In genomic region chr9:136726118-136726517, GRCh38 we compare ENCODE assay signal across 9 cellular contexts. TPM values are rescaled to one million over a fixed set of nuclear protein-coding genes. Genes with fewer than 3 reads are reported as not detected.
DNase-seq lines count a peak whose midpoint lies in the region; ATAC-seq and TF ChIP-seq lines count a peak whose summit lies in the region.
"Had no signal": no experiment of that assay in that cellular context is flagged by ENCODE, and none has a peak within 500 bp of the region (broad histone marks: within the 10 kb centered on the region; RNA-seq: fewer than 3 reads in every experiment).

No MANE protein-coding gene starts in this region.

- peak; percentile 25 for DNase-seq in EH (ENCODE audit: low read depth)
- DNase-seq in PC-3, result no peak
- DNase-seq in epithelial cell of prostate (ENCODE audit: low read depth, low spot score), result no peak
- no peak for DNase-seq in trophoblast cell
- no peak for DNase-seq in ACHN
- no peak for DNase-seq in mesenteric fat pad (ENCODE audit: low spot score)
- no peak for DNase-seq in NCI-H510A treated with DMSO at 0.1 percent for 48 hours (lab: John Stamatoyannopoulos, UW)
- DNase-seq: NCI-H2081 treated with DMSO at 0.1 percent for 48 hours had no signal

- H4K12ac ChIP-seq in trophoblast cell (ENCODE audit: low read depth, low read length), result peak overlapping the region; percentile 9

- peak overlapping the region; percentile 23 for H3K18ac ChIP-seq in trophoblast cell (ENCODE audit: low read length)

- no peak overlapping the region for H2AK5ac ChIP-seq in trophoblast cell (ENCODE audit: low read length)

- POLR2A ChIA-PET in PC-3 (lab: Charles Lee; ENCODE audit: unreplicated experiment), result no interaction called here

- no CpG with 5 or more reads among the region's 16 CpGs for WGBS in trophoblast cell (ENCODE audit: extremely low coverage, insufficient coverage, insufficient read length)

- H3K27ac ChIP-seq in PC-3 (ENCODE audit: low read length) (peak overlapping the region; percentile 57), epithelial cell of prostate (peak overlapping the region; percentile 60), trophoblast cell (ENCODE audit: low read depth, low read length) (peak overlapping the region; percentile 56)

- BruUV-seq in PC-3 (replicated peaks; lab: Mats Ljungman, UMichigan), result no TSS peak

- peak overlapping the region; percentile 4 for H2BK5ac ChIP-seq in trophoblast cell (ENCODE audit: low read depth, low read length, poor library complexity)

- peaks cover 27% of the 10 kb centered on the region for H3K4me1 ChIP-seq in PC-3 (ENCODE audit: insufficient read depth, low read length)
- H3K4me1 ChIP-seq in trophoblast cell (ENCODE audit: control insufficient read depth in 1 of 2, insufficient read depth in 2 of 2, low read length in 2 of 2), result peaks cover 14 to 18% of the 10 kb centered on the region in 2 experiments

- peaks cover 21% of the 10 kb centered on the region for H3F3A ChIP-seq in PC-3 (ENCODE audit: low read length, unreplicated experiment)

- peaks cover 19% of the 10 kb centered on the region for H3K79me1 ChIP-seq in trophoblast cell (ENCODE audit: low read length)

- H3K4me2 ChIP-seq in PC-3 (ENCODE audit: low read length) (peak overlapping the region; percentile 100), trophoblast cell (ENCODE audit: low read length) (peak overlapping the region; percentile 93)

- CTCF ChIA-PET in PC-3 (lab: Charles Lee), result no interaction called here

- no peak overlapping the region for H4K8ac ChIP-seq in trophoblast cell (ENCODE audit: low read depth, low read length)

- H3K4me3 ChIP-seq in PC-3 (ENCODE audit: low read length) (peak overlapping the region; percentile 95), trophoblast cell (ENCODE audit: low read depth, low read length) (no peak overlapping the region)

- no peak overlapping the region for H4K91ac ChIP-seq in trophoblast cell (ENCODE audit: low read depth, low read length)

- no peak for TF ChIP-seq CTCF in PC-3 (conservative IDR thresholded peaks at IDR 0.05; ENCODE audit: low read depth, low read length)

- ATAC-seq in PC-3, result no peak
- ATAC-seq in GM19328 (IDR thresholded peaks at IDR 0.05; ENCODE audit: unreplicated experiment), result no peak

- H3K9me3 ChIP-seq in PC-3 (ENCODE audit: low read length), result no peaks in the 10 kb centered on the region
- H3K9me3 ChIP-seq in trophoblast cell (ENCODE audit: insufficient read depth, low read depth, low read length), result peaks cover 3% of the 10 kb centered on the region

- H3K4ac ChIP-seq in trophoblast cell (ENCODE audit: low read depth, low read length), result peak overlapping the region; percentile 13

- H3K27me3 ChIP-seq in PC-3 (ENCODE audit: low read length) (no peaks in the 10 kb centered on the region), trophoblast cell (ENCODE audit: insufficient read depth, low read length) (no peaks in the 10 kb centered on the region)

- no peak overlapping the region for H3K23ac ChIP-seq in trophoblast cell (ENCODE audit: low read length)

- H2BK120ac ChIP-seq in trophoblast cell (ENCODE audit: insufficient read depth, low read length, poor library complexity), result no peak overlapping the region

- H3K9me2 ChIP-seq in PC-3 (replicated peaks; ENCODE audit: low read length), result no peaks in the 10 kb centered on the region

- H2AFZ ChIP-seq in PC-3 (ENCODE audit: low read length) (no peak overlapping the region), trophoblast cell (ENCODE audit: insufficient read depth, low read length, poor library complexity) (no peak overlapping the region)

- peak overlapping the region; percentile 36 for H3K14ac ChIP-seq in trophoblast cell (ENCODE audit: low read length)

- H3K9ac ChIP-seq in PC-3 (ENCODE audit: low read length) (peak overlapping the region; percentile 96), trophoblast cell (ENCODE audit: low read length) (no peak overlapping the region)

- in situ Hi-C loops in ACHN (cut with HindIII; ENCODE audit: low pct_ligation_motif_present, low pct_unique_long_range_greater_than_20kb, low sequenced_read_pairs), result no loop called here

- H3K79me2 ChIP-seq in PC-3 (ENCODE audit: low read length), result peaks cover 74% of the 10 kb centered on the region
- H3K79me2 ChIP-seq in trophoblast cell (ENCODE audit: control insufficient read depth, insufficient read depth, low read length, poor library complexity), result peaks cover 12% of the 10 kb centered on the region

- peaks cover 52% of the 10 kb centered on the region for H4K20me1 ChIP-seq in PC-3 (ENCODE audit: low read length)

- H3K36me3 ChIP-seq in PC-3 (ENCODE audit: low read depth, low read length), result peaks cover 34% of the 10 kb centered on the region
- H3K36me3 ChIP-seq in trophoblast cell (ENCODE audit: control insufficient read depth in 1 of 2, insufficient read depth in 2 of 2, low read length in 2 of 2), result peaks cover 52 to 53% of the 10 kb centered on the region in 2 experiments

- intact Hi-C loops in PC-3 (cut with micrococcal nuclease), result no loop called here

- no peak overlapping the region for H2BK12ac ChIP-seq in trophoblast cell (ENCODE audit: low read length)

RNA-seq across cellular contexts. Expression of gene DIPK1B, which starts 13.7 kb away (rescaled TPM):
- total RNA-seq in PC-3 (2014; rRNA removed) (19.5 and 26.3 TPM in 2 replicates), mesenteric fat pad (3.9 TPM)
- 29.3 and 30.2 TPM in 2 replicates for polyA plus RNA-seq in trophoblast cell (2013)

RNA-seq across cellular contexts. Expression of gene LCN10, which starts 16.6 kb away (rescaled TPM):
- not detected in 2 replicates for total RNA-seq in PC-3 (2014; rRNA removed)
- 0.03 and 0.06 TPM in 2 replicates for polyA plus RNA-seq in trophoblast cell (2013)
- total RNA-seq in mesenteric fat pad, result 9.2 TPM

RNA-seq across cellular contexts. Expression of gene LCN6, which starts 22.2 kb away (rescaled TPM):
- total RNA-seq in PC-3 (2014; rRNA removed) (not detected in 2 replicates), mesenteric fat pad (16.2 TPM)
- not detected in 2 replicates for polyA plus RNA-seq in trophoblast cell (2013)

RNA-seq across cellular contexts. Expression of gene LCN8, which starts 31.9 kb away (rescaled TPM):
- total RNA-seq in PC-3 (2014; rRNA removed) (not detected in 2 replicates), mesenteric fat pad (not detected)
- polyA plus RNA-seq in trophoblast cell (2013), result 0.03 TPM in 1 of 2 replicates, not detected in the other

RNA-seq across cellular contexts. Expression of gene LCN15, which starts 38.2 kb away (rescaled TPM):
- total RNA-seq in PC-3 (2014; rRNA removed) (not detected in 2 replicates), mesenteric fat pad (0.32 TPM)
- 0.08 and 0.19 TPM in 2 replicates for polyA plus RNA-seq in trophoblast cell (2013)

Comparison
In these comparisons a context has a peak if more than half of its experiments do, and no peak if none do; other contexts are left out.
1. RNA of gene LCN10, which starts 16.6 kb away (total RNA-seq): 9.2 TPM in mesenteric fat pad (single experiment); not detected in PC-3; every median in the first group is over 10 times any median in the second.
2. RNA of gene LCN6, which starts 22.2 kb away (total RNA-seq): 16.2 TPM in mesenteric fat pad (single experiment); not detected in PC-3; every median in the first group is over 10 times any median in the second.
3. Peak in every context shown above with its lines, with median percentiles within 50 percentile points of each other: H3K27ac ChIP-seq.